Comparison of ENCODE assay signal across 20 cellular contexts in the genomic region with DNA sequence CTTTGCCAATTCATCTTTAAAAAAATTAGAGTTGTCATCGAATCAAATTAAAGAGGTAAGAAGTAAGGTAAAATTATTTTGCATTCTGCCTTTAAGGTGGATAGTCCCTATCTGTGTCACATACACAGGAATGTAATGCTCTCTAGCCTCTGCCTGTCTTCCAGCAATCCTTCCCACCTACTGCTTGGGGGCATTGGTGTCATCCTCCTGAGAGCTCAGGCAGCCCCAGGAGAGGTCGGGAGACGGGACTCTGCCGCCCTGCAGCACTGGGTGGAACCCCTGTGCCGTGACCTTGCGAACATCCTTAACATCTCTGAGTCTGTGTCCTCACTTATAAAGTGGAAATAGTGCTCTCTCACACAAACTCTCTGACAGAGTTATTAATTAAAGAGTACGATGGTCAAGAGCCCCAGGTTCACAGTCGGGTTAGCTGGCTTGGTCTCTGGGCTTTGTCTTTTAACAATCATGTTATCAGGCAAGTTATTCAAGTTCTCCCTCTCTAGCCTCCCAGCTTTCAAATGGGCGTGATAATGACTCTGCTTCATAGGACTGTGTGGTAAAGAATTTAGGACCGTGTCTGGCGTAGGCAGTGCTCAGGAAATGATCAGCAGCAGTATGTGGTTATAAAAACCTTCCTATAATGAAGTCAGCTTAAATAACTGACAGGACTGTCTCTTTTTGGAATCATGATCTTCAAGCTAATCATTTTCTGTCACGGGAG. TPM values are rescaled to one million over a fixed set of nuclear protein-coding genes. Genes with fewer than 3 reads are reported as not detected.
DNase-seq lines count a peak whose midpoint lies in the region; ATAC-seq and TF ChIP-seq lines count a peak whose summit lies in the region.
"Had no signal": no experiment of that assay in that cellular context is flagged by ENCODE, and none has a peak within 500 bp of the region (broad histone marks: within the 10 kb centered on the region; RNA-seq: fewer than 3 reads in every experiment).

No MANE protein-coding gene starts in this region.

- intact Hi-C loops in prostate gland (cut with DNase I) = loop anchor here (10.0 kb wide), 1 partner anchor 506 kb away; no protein-coding TSS in a partner anchor

- TF ChIP-seq POLR2A in prostate gland (IDR thresholded peaks at IDR 0.05) = no peak

- H3K9ac ChIP-seq in HUES48 (ENCODE audit: low read depth, low read length) = no peak overlapping the region
- H3K9ac ChIP-seq: BLaER1 had no signal

- H3K27ac Mint-ChIP-seq in WTC11 = peak overlapping the region; percentile 58
- H3K27ac Mint-ChIP-seq in naive thymus-derived CD8-positive, alpha-beta T cell = peak overlapping the region in 1 of 10 donors; percentile 53

- peak; percentile 68 for ATAC-seq in WTC11
- no peak for ATAC-seq in naive thymus-derived CD8-positive, alpha-beta T cell

- H3K4me1 ChIP-seq in HUES48 (ENCODE audit: control insufficient read depth, insufficient read depth, low read length) (peaks cover 21% of the 10 kb centered on the region), prostate gland (replicated peaks) (no peaks in the 10 kb centered on the region)
- H3K4me1 ChIP-seq: BLaER1 had no signal

- H3K4me1 Mint-ChIP-seq in WTC11 = peaks cover 40% of the 10 kb centered on the region
- no peaks in the 10 kb centered on the region for H3K4me1 Mint-ChIP-seq in naive thymus-derived CD8-positive, alpha-beta T cell

- H3K9me3 ChIP-seq in HUES48 (ENCODE audit: control insufficient read depth, insufficient read depth, low read length) = no peaks in the 10 kb centered on the region
- no peaks in the 10 kb centered on the region for H3K9me3 ChIP-seq in prostate gland
- H3K9me3 ChIP-seq: BLaER1, uterus had no signal

- 43% methylated on average over 12 of the region's 12 CpGs for WGBS in prostate gland

- H3K4me3 ChIP-seq in HUES48 (ENCODE audit: low read depth, low read length) (no peak overlapping the region; the same call in 1 of the 2 replicates), prostate gland (no peak overlapping the region)
- H3K4me3 ChIP-seq: BLaER1, skin epidermis, uterus had no signal

- H3K27me3 ChIP-seq in HUES48 (ENCODE audit: control insufficient read depth, insufficient read depth, low read length) (no peaks in the 10 kb centered on the region), prostate gland (replicated peaks; ENCODE audit: insufficient read depth) (no peaks in the 10 kb centered on the region)
- H3K27me3 ChIP-seq: uterus had no signal

- DNase-seq in WTC11 (ENCODE audit: low spot score) (peak; percentile 47), iPS-NIHi7 (ENCODE audit: extremely low spot score) (peak; percentile 67), prostate gland (ENCODE audit: low spot score) (peak; percentile 44), HuH-7 (ENCODE audit: low spot score) (no peak)
- no peak for DNase-seq in activated effector memory CD4-positive, alpha-beta T cell treated with anti-CD3 and anti-CD28 coated beads, Interleukin-2, amount 50 U/mL, for 16 hours
- no peak for DNase-seq in naive thymus-derived CD8-positive, alpha-beta T cell
- DNase-seq: activated CD4-positive, alpha-beta T cell treated with anti-CD3 and anti-CD28 coated beads, Interleukin-2, amount 50 U/mL, for 48 hours; activated T-cell treated with anti-CD3 and anti-CD28 coated beads, Interleukin-2, amount 50 U/mL, for 48 hours; DMS79; GOT3; NCI-H1105 treated with DMSO at 0.1 percent for 48 hours; NCI-H446; stimulated activated naive CD4-positive, alpha-beta T cell; T1000; uterus had no signal

- POLR2A ChIA-PET in WTC11 (lab: Charles Lee) = interaction anchor here (0.7 to 2.2 kb wide), 2 partner anchors 11 to 15 kb away, joined by 3 to 6 read pairs; no protein-coding TSS in a partner anchor
- POLR2A ChIA-PET in naive thymus-derived CD8-positive, alpha-beta T cell (lab: Charles Lee) = no interaction called here

- TF ChIP-seq CTCF in WTC11 (IDR thresholded peaks at IDR 0.05) = no peak
- no peak for TF ChIP-seq CTCF in prostate gland (IDR thresholded peaks at IDR 0.05)

- CTCF ChIA-PET in WTC11 (lab: Charles Lee) = interaction anchor here (0.9 to 3.2 kb wide), 10 partner anchors 8 to 113 kb away, joined by 3 to 19 read pairs (median 4); partner anchors contain the start of gene CYP4V2

- H3K27ac ChIP-seq in HUES48 (ENCODE audit: low read depth, low read length) = peak overlapping the region; percentile 47
- no peak overlapping the region for H3K27ac ChIP-seq in prostate gland
- H3K27ac ChIP-seq: BLaER1, epithelial cell of prostate, skin epidermis, uterus had no signal

- H3K4me3 Mint-ChIP-seq in WTC11 = no peak overlapping the region
- no peak overlapping the region for H3K4me3 Mint-ChIP-seq in naive thymus-derived CD8-positive, alpha-beta T cell
- H3K4me3 Mint-ChIP-seq: neural crest cell had no signal

- H3K36me3 Mint-ChIP-seq in WTC11 = no peaks in the 10 kb centered on the region
- H3K36me3 Mint-ChIP-seq in naive thymus-derived CD8-positive, alpha-beta T cell = no peaks in the 10 kb centered on the region

- peaks cover 7% of the 10 kb centered on the region for H3K9me3 Mint-ChIP-seq in WTC11
- H3K9me3 Mint-ChIP-seq in naive thymus-derived CD8-positive, alpha-beta T cell = no peaks in the 10 kb centered on the region
- H3K9me3 Mint-ChIP-seq: neural crest cell had no signal

- no peaks in the 10 kb centered on the region; the same call in 1 of the 2 replicates for H3K27me3 Mint-ChIP-seq in WTC11 (ENCODE audit: low read depth)
- peaks cover 0 to 23% (median 7%) of the 10 kb centered on the region in 5 donors for H3K27me3 Mint-ChIP-seq in naive thymus-derived CD8-positive, alpha-beta T cell

- no peaks in the 10 kb centered on the region for H3K36me3 ChIP-seq in HUES48 (ENCODE audit: control insufficient read depth, insufficient read depth, low read length)
- H3K36me3 ChIP-seq in prostate gland = no peaks in the 10 kb centered on the region
- H3K36me3 ChIP-seq: BLaER1, uterus had no signal

TF ChIP-seq in WTC11, 78 proteins besides CTCF, POLR2A, EP300 and RAD21:
- no peak for TF ChIP-seq GABPB1 (CRISPR knock-in tag; IDR thresholded peaks at IDR 0.05)
- TF ChIP-seq FOXP1 (CRISPR knock-in tag; IDR thresholded peaks at IDR 0.05; ENCODE audit: borderline replicate concordance) = no peak
- TF ChIP-seq HMGA2 (CRISPR knock-in tag; IDR thresholded peaks at IDR 0.05) = no peak
- no peak for TF ChIP-seq ETV6 (CRISPR knock-in tag; IDR thresholded peaks at IDR 0.05)
- TF ChIP-seq RELA (CRISPR knock-in tag; IDR thresholded peaks at IDR 0.05; ENCODE audit: borderline replicate concordance) = no peak
- TF ChIP-seq PRDM15 (CRISPR knock-in tag; IDR thresholded peaks at IDR 0.05) = no peak
- no peak for TF ChIP-seq SOX15 (CRISPR knock-in tag; IDR thresholded peaks at IDR 0.05)
- TF ChIP-seq TEAD4 (CRISPR knock-in tag; IDR thresholded peaks at IDR 0.05) = no peak
- no peak for TF ChIP-seq PRRX2 (CRISPR knock-in tag; IDR thresholded peaks at IDR 0.05)
- TF ChIP-seq, protein P1, sequence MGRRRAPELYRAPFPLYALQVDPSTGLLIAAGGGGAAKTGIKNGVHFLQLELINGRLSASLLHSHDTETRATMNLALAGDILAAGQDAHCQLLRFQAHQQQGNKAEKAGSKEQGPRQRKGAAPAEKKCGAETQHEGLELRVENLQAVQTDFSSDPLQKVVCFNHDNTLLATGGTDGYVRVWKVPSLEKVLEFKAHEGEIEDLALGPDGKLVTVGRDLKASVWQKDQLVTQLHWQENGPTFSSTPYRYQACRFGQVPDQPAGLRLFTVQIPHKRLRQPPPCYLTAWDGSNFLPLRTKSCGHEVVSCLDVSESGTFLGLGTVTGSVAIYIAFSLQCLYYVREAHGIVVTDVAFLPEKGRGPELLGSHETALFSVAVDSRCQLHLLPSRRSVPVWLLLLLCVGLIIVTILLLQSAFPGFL (CRISPR knock-in tag; IDR thresholded peaks at IDR 0.05; ENCODE audit: borderline replicate concordance) = no peak
- no peak for TF ChIP-seq JAZF1 (CRISPR knock-in tag; IDR thresholded peaks at IDR 0.05)

RNA-seq across cellular contexts. Expression of gene TLR3, which starts 10.2 kb away (rescaled TPM):
- 1.4 to 1.8 TPM (median 1.5 TPM) in 3 replicates for total RNA-seq in WTC11 (2021)
- 1 to 10 TPM; 4.3 to 5.2 TPM for total RNA-seq in prostate gland
- under 1 TPM; 0.25 to 0.36 TPM for total RNA-seq in naive thymus-derived CD8-positive, alpha-beta T cell
- polyA plus RNA-seq in naive thymus-derived CD8-positive, alpha-beta T cell = 1 to 10 TPM in 1 of 3 donors, under 1 TPM in 2; 0.43 to 3.8 (median 0.80) TPM

RNA-seq across cellular contexts. Expression of gene FAM149A, which starts 25.4 kb away (rescaled TPM):
- total RNA-seq in WTC11 (2021) (11.3 to 14.6 TPM (median 12.0 TPM) in 3 replicates), prostate gland (10 to 100 TPM; 12.9 to 27.0 TPM)
- 1 to 10 TPM; 2.4 to 2.5 TPM for total RNA-seq in naive thymus-derived CD8-positive, alpha-beta T cell
- under 1 TPM in 2 of 3 donors, not detected in 1; 0.12 to 0.18 TPM for polyA plus RNA-seq in naive thymus-derived CD8-positive, alpha-beta T cell

Comparison
In these comparisons a context has a peak if more than half of its experiments do, and no peak if none do; other contexts are left out.
1. DNase-seq: peak in WTC11 (single experiment), iPS-NIHi7 (single experiment) and prostate gland (single experiment); none in activated effector memory CD4-positive, alpha-beta T cell treated with anti-CD3 and anti-CD28 coated beads, Interleukin-2, amount 50 U/mL, for 16 hours (single experiment), HuH-7 (single experiment) and naive thymus-derived CD8-positive, alpha-beta T cell (0 of 10).